In the genomic region with DNA sequence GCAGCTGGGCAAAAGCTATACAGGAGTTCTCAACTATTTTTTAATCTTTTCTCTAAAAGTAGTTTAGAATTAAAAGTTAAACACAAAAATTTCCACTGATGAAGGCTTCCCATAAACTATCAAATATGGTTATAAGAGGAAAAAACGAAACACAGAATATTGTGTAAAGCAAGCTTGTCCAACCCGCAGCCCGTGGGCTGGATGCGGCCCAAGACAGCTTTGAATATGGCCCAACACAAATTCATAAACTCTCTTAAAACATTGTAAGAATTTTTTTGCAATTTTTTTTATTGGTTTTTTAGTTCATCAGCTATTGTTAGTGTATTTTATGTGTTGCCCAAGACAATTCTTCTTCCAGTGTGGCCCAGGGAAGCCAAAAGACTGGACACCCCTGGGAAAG, we compare ENCODE assay signal across 5 cellular contexts. TPM values are rescaled to one million over a fixed set of nuclear protein-coding genes. Genes with fewer than 3 reads are reported as not detected.
"Had no signal": no experiment of that assay in that cellular context is flagged by ENCODE, and none has a peak within 500 bp of the region (broad histone marks: within the 10 kb centered on the region; RNA-seq: fewer than 3 reads in every experiment).

No MANE protein-coding gene starts in this region.

RNA-seq across cellular contexts. Expression of a gene that starts 23.4 kb away (rescaled TPM):
- total RNA-seq: esophagus mucosa, kidney epithelial cell, lung microvascular endothelial cell, skeletal muscle tissue had no signal

RNA-seq across cellular contexts. Expression of a gene that starts 28.9 kb away (rescaled TPM):
- total RNA-seq: kidney epithelial cell, lung microvascular endothelial cell, occipital lobe had no signal
